In genomic region chr2:128745946-128746345, GRCh38 we compare ENCODE assay signal across 18 cellular contexts.
DNase-seq lines count a peak whose midpoint lies in the region; ATAC-seq and TF ChIP-seq lines count a peak whose summit lies in the region.
"Had no signal": no experiment of that assay in that cellular context is flagged by ENCODE, and none has a peak within 500 bp of the region (broad histone marks: within the 10 kb centered on the region; RNA-seq: fewer than 3 reads in every experiment).

No MANE protein-coding gene starts in this region.

- peaks cover 25% of the 10 kb centered on the region for H3K4me1 Mint-ChIP-seq in progenitor cell of endocrine pancreas (ENCODE audit: low read depth)
- H3K4me1 Mint-ChIP-seq in T-helper 17 cell = peaks cover 3% of the 10 kb centered on the region

- intact Hi-C loops in posterior cingulate gyrus (cut with DNase I) = no loop called here

- in situ Hi-C loops in brain microvascular endothelial cell (cut with HindIII; ENCODE audit: low pct_ligation_motif_present, low sequenced_read_pairs) = loop anchor here (25.0 kb wide), 1 partner anchor 434 kb away; the partner anchor contains the start of gene HS6ST1

- no peaks in the 10 kb centered on the region for H3K9me2 ChIP-seq in Loucy (replicated peaks; ENCODE audit: low read depth, low read length)
- no peaks in the 10 kb centered on the region for H3K9me2 ChIP-seq in hepatocyte (replicated peaks; ENCODE audit: insufficient read depth)

- H3K4me1 ChIP-seq in Loucy (ENCODE audit: insufficient read depth, low read length, poor library complexity, severe bottlenecking) (peaks cover 26% of the 10 kb centered on the region), hepatocyte (ENCODE audit: insufficient read depth) (peaks cover 21% of the 10 kb centered on the region)

- H3K9me3 ChIP-seq in Loucy (ENCODE audit: insufficient read depth, low read depth, low read length) (no peaks in the 10 kb centered on the region), hepatocyte (ENCODE audit: low read depth) (no peaks in the 10 kb centered on the region), T-helper 17 cell (ENCODE audit: control insufficient read depth, low read length, poor library complexity, severe bottlenecking) (no peaks in the 10 kb centered on the region)

- H4K20me1 ChIP-seq in Loucy (ENCODE audit: insufficient read depth, low read length, poor library complexity, severe bottlenecking) = no peaks in the 10 kb centered on the region
- no peaks in the 10 kb centered on the region for H4K20me1 ChIP-seq in hepatocyte (ENCODE audit: insufficient read depth, poor library complexity, severe bottlenecking)

- H3K27ac ChIP-seq in brain microvascular endothelial cell = peak overlapping the region; percentile 99
- peak overlapping the region; percentile 57 for H3K27ac ChIP-seq in hepatocyte
- H3K27ac ChIP-seq: C4-2B, PC-9 had no signal

- DNase-seq in brain microvascular endothelial cell = no peak
- no peak for DNase-seq in hepatocyte (ENCODE audit: low spot score)
- no peak for DNase-seq in progenitor cell of endocrine pancreas (ENCODE audit: low spot score, unreplicated experiment)
- no peak for DNase-seq in GM19238 (ENCODE audit: insufficient read length, low spot score)
- no peak for DNase-seq in T-helper 17 cell
- DNase-seq in posterior cingulate gyrus = no peak
- DNase-seq: GOT3, NCI-H1092 treated with DMSO at 0.1 percent for 48 hours, NCI-H1436 treated with DMSO at 0.1 percent for 48 hours, NCI-H1930, NCI-H510A, NCI-H748 treated with DMSO at 0.1 percent for 48 hours, PC-9, SHP77 treated with DMSO at 0.1 percent for 48 hours had no signal

- H3K4me3 ChIP-seq in Loucy (ENCODE audit: low read length, poor library complexity, severe bottlenecking) (no peak overlapping the region), brain microvascular endothelial cell (ENCODE audit: low read depth, low read length) (no peak overlapping the region), hepatocyte (no peak overlapping the region)
- H3K4me3 ChIP-seq: PC-9 had no signal

- ATAC-seq in T-helper 17 cell = no peak
- ATAC-seq in HG03280 (IDR thresholded peaks at IDR 0.05; ENCODE audit: unreplicated experiment) = no peak
- ATAC-seq: HCT116 had no signal

- no peaks in the 10 kb centered on the region for H3K79me2 ChIP-seq in Loucy (ENCODE audit: insufficient read depth, low read length)
- no peaks in the 10 kb centered on the region for H3K79me2 ChIP-seq in hepatocyte

- H3K4me2 ChIP-seq in Loucy (ENCODE audit: low read depth, low read length, poor library complexity, severe bottlenecking) (no peak overlapping the region), hepatocyte (peak overlapping the region; percentile 43)
- H3K4me2 ChIP-seq: PC-9 had no signal

- H3K9me3 Mint-ChIP-seq in progenitor cell of endocrine pancreas (ENCODE audit: low read depth) = peaks cover 4% of the 10 kb centered on the region

- H3K36me3 ChIP-seq in Loucy (ENCODE audit: insufficient read depth, low read length) (no peaks in the 10 kb centered on the region), brain microvascular endothelial cell (replicated peaks) (no peaks in the 10 kb centered on the region), hepatocyte (replicated peaks; ENCODE audit: insufficient read depth, low read depth) (no peaks in the 10 kb centered on the region)

- H3F3A ChIP-seq in Loucy (ENCODE audit: low read depth) = no peaks in the 10 kb centered on the region

- H2AFZ ChIP-seq in Loucy (ENCODE audit: low read length) (no peak overlapping the region), hepatocyte (no peak overlapping the region)
- H2AFZ ChIP-seq: PC-9 had no signal

- no peaks in the 10 kb centered on the region for H3K27me3 Mint-ChIP-seq in progenitor cell of endocrine pancreas
- H3K27me3 Mint-ChIP-seq in T-helper 17 cell = peaks cover 17% of the 10 kb centered on the region

- peak overlapping the region; percentile 85 for H3K27ac Mint-ChIP-seq in progenitor cell of endocrine pancreas
- H3K27ac Mint-ChIP-seq in T-helper 17 cell = no peak overlapping the region

- TF ChIP-seq CTCF in Loucy (conservative IDR thresholded peaks at IDR 0.05; ENCODE audit: low read length) (no peak), brain microvascular endothelial cell (IDR thresholded peaks at IDR 0.05; ENCODE audit: low read depth, low read length, missing control alignments) (no peak), hepatocyte (IDR thresholded peaks at IDR 0.05; ENCODE audit: poor library complexity) (no peak), progenitor cell of endocrine pancreas (IDR thresholded peaks at IDR 0.05; ENCODE audit: unreplicated experiment) (no peak)

- H3K36me3 Mint-ChIP-seq in progenitor cell of endocrine pancreas (ENCODE audit: insufficient read depth) = no peaks in the 10 kb centered on the region
- no peaks in the 10 kb centered on the region for H3K36me3 Mint-ChIP-seq in T-helper 17 cell (ENCODE audit: low read depth)

- H3K9ac ChIP-seq in Loucy (ENCODE audit: low read depth, low read length, poor library complexity, severe bottlenecking) = peak overlapping the region; percentile 24

- H3K4me3 Mint-ChIP-seq in progenitor cell of endocrine pancreas (ENCODE audit: low read depth) = no peak overlapping the region
- no peak overlapping the region for H3K4me3 Mint-ChIP-seq in T-helper 17 cell

- H3K27me3 ChIP-seq in Loucy (ENCODE audit: insufficient read depth, low read length, poor library complexity, severe bottlenecking) (no peaks in the 10 kb centered on the region), brain microvascular endothelial cell (replicated peaks) (no peaks in the 10 kb centered on the region), hepatocyte (no peaks in the 10 kb centered on the region)
